19 cellular contexts compared by ENCODE assay signal in the genomic region with DNA sequence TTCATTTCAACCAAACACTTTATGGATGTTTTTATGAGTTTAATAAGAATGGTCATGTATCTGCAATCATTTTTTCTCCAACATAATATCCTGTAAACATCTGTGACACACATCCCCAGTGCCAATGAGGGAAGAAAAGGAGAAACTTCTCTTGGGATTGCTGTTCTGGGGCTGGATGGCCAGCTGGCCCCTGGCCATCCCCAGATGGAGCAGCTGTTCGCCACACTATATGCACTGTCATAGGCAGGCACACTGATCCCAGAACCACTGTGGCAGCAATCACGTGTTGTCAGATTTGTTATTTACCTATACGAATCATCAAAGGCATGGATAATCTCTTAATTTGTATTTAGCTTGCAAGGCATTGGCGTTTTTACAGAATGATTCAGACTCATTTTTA.
"Had no signal": no experiment of that assay in that cellular context is flagged by ENCODE, and none has a peak within 500 bp of the region (broad histone marks: within the 10 kb centered on the region; RNA-seq: fewer than 3 reads in every experiment).

No MANE protein-coding gene starts in this region.

- H3K4me1 Mint-ChIP-seq: activated CD4-positive, alpha-beta memory T cell treated with anti-CD3 and anti-CD28 coated beads, Interleukin-2, amount 10 ng/mL, durations not matched to agents 7 days and 5 days; activated CD8-positive, alpha-beta memory T cell treated with anti-CD3 and anti-CD28 coated beads, Interleukin-2, amount 10 ng/mL, durations not matched to agents 7 days and 5 days; activated naive CD8-positive, alpha-beta T cell treated with anti-CD3 and anti-CD28 coated beads, Interleukin-2, amount 10 ng/mL, durations not matched to agents 7 days and 5 days; immature natural killer cell had no signal

- H3K36me3 Mint-ChIP-seq: activated CD8-positive, alpha-beta memory T cell treated with anti-CD3 and anti-CD28 coated beads, Interleukin-2, amount 10 ng/mL, durations not matched to agents 7 days and 5 days; activated naive CD8-positive, alpha-beta T cell treated with anti-CD3 and anti-CD28 coated beads, Interleukin-2, amount 10 ng/mL, durations not matched to agents 7 days and 5 days; immature natural killer cell had no signal

- DNase-seq: activated CD4-positive, alpha-beta memory T cell treated with anti-CD3 and anti-CD28 coated beads, Interleukin-2, amount 10 ng/mL, durations not matched to agents 7 days and 5 days; activated CD4-positive, alpha-beta T cell treated with anti-CD3 and anti-CD28 coated beads for 48 hours; activated CD4-positive, CD25-positive, alpha-beta regulatory T cell; activated CD8-positive, alpha-beta memory T cell treated with anti-CD3 and anti-CD28 coated beads, Interleukin-2, amount 10 ng/mL, durations not matched to agents 7 days and 5 days; activated naive CD4-positive, alpha-beta T cell treated with Interleukin-2 at 50 U/mL for 16 hours; activated naive CD8-positive, alpha-beta T cell treated with anti-CD3 and anti-CD28 coated beads, Interleukin-2, amount 10 ng/mL, durations not matched to agents 7 days and 5 days; brain microvascular endothelial cell; erythroblast; immature natural killer cell; kidney glomerular epithelial cell; left ventricle myocardium inferior; occipital lobe; retina; stimulated activated CD4-positive, alpha-beta T cell treated with anti-CD3 and anti-CD28 coated beads, Interleukin-12 subunit alpha, Interleukin-12 subunit beta, amount 100 ng/mL, for 4 hours; stimulated activated CD4-positive, alpha-beta T cell treated with anti-CD3 and anti-CD28 coated beads, Interleukin-2, amount 100 ng/mL, for 24 hours; stimulated activated naive CD4-positive, alpha-beta T cell treated with Interleukin-2 at 50 U/mL for 16 hours; T-helper 9 cell; thyroid gland had no signal

- H3K4me3 Mint-ChIP-seq: activated CD4-positive, alpha-beta memory T cell treated with anti-CD3 and anti-CD28 coated beads, Interleukin-2, amount 10 ng/mL, durations not matched to agents 7 days and 5 days; activated CD8-positive, alpha-beta memory T cell treated with anti-CD3 and anti-CD28 coated beads, Interleukin-2, amount 10 ng/mL, durations not matched to agents 7 days and 5 days; activated naive CD8-positive, alpha-beta T cell treated with anti-CD3 and anti-CD28 coated beads, Interleukin-2, amount 10 ng/mL, durations not matched to agents 7 days and 5 days; immature natural killer cell had no signal

- H3K27ac Mint-ChIP-seq: activated CD4-positive, alpha-beta memory T cell treated with anti-CD3 and anti-CD28 coated beads, Interleukin-2, amount 10 ng/mL, durations not matched to agents 7 days and 5 days; activated CD8-positive, alpha-beta memory T cell treated with anti-CD3 and anti-CD28 coated beads, Interleukin-2, amount 10 ng/mL, durations not matched to agents 7 days and 5 days; activated naive CD8-positive, alpha-beta T cell treated with anti-CD3 and anti-CD28 coated beads, Interleukin-2, amount 10 ng/mL, durations not matched to agents 7 days and 5 days; activated T-helper 2 cell treated with anti-CD3 and anti-CD28 coated beads, Interferon-gamma antibody, Interleukin-2, Interleukin-4, amounts not matched to agents 10 μg/mL and 5 μg/mL and 100 μg/mL, durations not matched to agents 14 hours and 24 hours and 36 hours; immature natural killer cell had no signal

- H3K9me3 Mint-ChIP-seq: activated CD4-positive, alpha-beta memory T cell treated with anti-CD3 and anti-CD28 coated beads, Interleukin-2, amount 10 ng/mL, durations not matched to agents 7 days and 5 days; activated naive CD8-positive, alpha-beta T cell treated with anti-CD3 and anti-CD28 coated beads, Interleukin-2, amount 10 ng/mL, durations not matched to agents 7 days and 5 days; activated T-helper 2 cell treated with anti-CD3 and anti-CD28 coated beads, Interferon-gamma antibody, Interleukin-2, Interleukin-4, amounts not matched to agents 10 μg/mL and 5 μg/mL and 100 μg/mL, durations not matched to agents 14 hours and 24 hours and 36 hours; immature natural killer cell had no signal
